Comparison of ENCODE assay signal across 14 cellular contexts in genomic region chr1:245121523-245121922, GRCh38. TPM values are rescaled to one million over a fixed set of nuclear protein-coding genes. Genes with fewer than 3 reads are reported as not detected.
DNase-seq lines count a peak whose midpoint lies in the region; ATAC-seq and TF ChIP-seq lines count a peak whose summit lies in the region.
"Had no signal": no experiment of that assay in that cellular context is flagged by ENCODE, and none has a peak within 500 bp of the region (broad histone marks: within the 10 kb centered on the region; RNA-seq: fewer than 3 reads in every experiment).

No MANE protein-coding gene starts in this region.

- H3K27me3 ChIP-seq in spleen (replicated peaks in 1 of 7) (no peaks in the 10 kb centered on the region), vagina (no peaks in the 10 kb centered on the region)

- peaks cover 4% of the 10 kb centered on the region; the same call in 1 of the 2 replicates for H3K4me1 Mint-ChIP-seq in HFFc6 (ENCODE audit: low read depth)
- H3K4me1 Mint-ChIP-seq: IgD-negative memory B cell had no signal

- 87 to 96% (median 90%) methylated on average over 7 of the region's 7 CpGs for WGBS in spleen, 5 donors

- no peaks in the 10 kb centered on the region for H3K36me3 ChIP-seq in spleen
- H3K36me3 ChIP-seq in vagina, result no peaks in the 10 kb centered on the region

- 0 out of 2 replicates have a peak, but pooled peaks cover 6% of the 10 kb centered on the region for H3K36me3 Mint-ChIP-seq in HFFc6 (ENCODE audit: low read depth)

- H3K4me3 ChIP-seq in spleen (no peak overlapping the region), vagina (no peak overlapping the region)

- peak; percentile 54 for DNase-seq in ELF-1 (ENCODE audit: low read depth, low spot score)
- no peak for DNase-seq in HFFc6
- DNase-seq in iPS-NIHi11 (ENCODE audit: low spot score), result peak; percentile 57
- peak; percentile 54 for DNase-seq in spleen
- DNase-seq in hypothalamus (lab: John Stamatoyannopoulos, UW), result no peak
- DNase-seq in vagina (ENCODE audit: extremely low spot score in 2 of 2), result no peak
- DNase-seq: C1 segment of cervical spinal cord, NCI-H1417, NCI-H2029, NCI-H2171 treated with DMSO at 0.1 percent for 48 hours, NCI-H82, SIG-M5 had no signal

- ATAC-seq in GM21723 (IDR thresholded peaks at IDR 0.05; ENCODE audit: unreplicated experiment), result no peak

- H3K27ac Mint-ChIP-seq in HFFc6, result no peak overlapping the region
- H3K27ac Mint-ChIP-seq: IgD-negative memory B cell had no signal

- H3K27me3 Mint-ChIP-seq in HFFc6 (ENCODE audit: insufficient read depth), result peaks cover 5% of the 10 kb centered on the region; the same call in 1 of the 2 replicates

- H3K27ac ChIP-seq in spleen (no peak overlapping the region), vagina (no peak overlapping the region)

- no peaks in the 10 kb centered on the region for H3K9me3 ChIP-seq in spleen
- no peaks in the 10 kb centered on the region for H3K9me3 ChIP-seq in vagina

- H3K4me3 Mint-ChIP-seq in HFFc6, result no peak overlapping the region

- intact Hi-C loops in spleen (cut with DNase I; ENCODE audit: low total_unique reads), result no loop called here
- intact Hi-C loops in vagina (cut with DNase I), result no loop called here

- no peaks in the 10 kb centered on the region for H3K9me3 Mint-ChIP-seq in HFFc6
- H3K9me3 Mint-ChIP-seq: IgD-negative memory B cell had no signal

- TF ChIP-seq POLR2A in spleen (IDR thresholded peaks at IDR 0.05), result no peak
- no peak for TF ChIP-seq POLR2A in vagina (IDR thresholded peaks at IDR 0.05)

- TF ChIP-seq CTCF in HFFc6 (IDR thresholded peaks at IDR 0.05) (peak; percentile 12; the same call in 1 of the 2 replicates), spleen (IDR thresholded peaks at IDR 0.05 in 8 of 11, conservative IDR thresholded peaks at IDR 0.05 in 3 of 11) (no peak), vagina (IDR thresholded peaks at IDR 0.05) (no peak)

- H3K4me1 ChIP-seq in spleen, result no peaks in the 10 kb centered on the region
- no peaks in the 10 kb centered on the region for H3K4me1 ChIP-seq in vagina

RNA-seq across cellular contexts. Expression of gene KIF26B, which starts 33.3 kb away (rescaled TPM):
- 1 to 10 TPM; 4.6 to 7.5 (median 5.5) TPM for total RNA-seq in HFFc6 (2021; fragmentation: NEBNext Ultra II Directional; extraction: Animal tissue kit (Norgen Biotek cat#: 25700))
- total RNA-seq in spleen, result 1 to 10 TPM in 4 of 7 donors, under 1 TPM in 2, not detected in 1; 0.41 to 4.5 (median 1.1) TPM
- under 1 TPM; 0.07 to 0.16 (median 0.08) TPM for polyA plus RNA-seq in spleen
- 0.49 TPM for total RNA-seq in vagina

Comparison
In these comparisons a context has a peak if more than half of its experiments do, and no peak if none do; other contexts are left out.
1. DNase-seq: peak in ELF-1 (single experiment), iPS-NIHi11 (single experiment) and spleen (single experiment); none in HFFc6 (single experiment), hypothalamus (0 of 51) and vagina (0 of 2).